ENCODE assay signal across 22 cellular contexts in the genomic region with DNA sequence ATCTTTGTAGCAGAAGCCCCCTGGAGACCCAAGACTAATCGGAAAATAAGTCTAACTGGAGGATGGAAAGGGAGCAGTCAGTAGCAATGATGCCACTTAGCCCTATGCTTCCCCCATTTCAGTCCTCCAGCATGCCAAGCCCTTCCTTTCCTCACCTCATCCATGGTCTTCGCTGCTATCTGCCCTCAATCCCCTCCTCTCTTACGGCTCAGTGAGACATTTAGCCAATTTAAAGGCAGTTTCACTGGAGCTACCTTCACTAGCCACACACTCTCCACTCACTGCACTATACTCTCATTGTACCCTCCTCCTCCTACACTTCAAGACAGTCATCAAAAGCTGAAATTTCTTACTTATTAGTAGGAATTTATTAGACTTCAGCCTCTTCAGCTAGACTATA.
"Had no signal": no experiment of that assay in that cellular context is flagged by ENCODE, and none has a peak within 500 bp of the region (broad histone marks: within the 10 kb centered on the region; RNA-seq: fewer than 3 reads in every experiment).

No MANE protein-coding gene starts in this region.

- H3K27me3 ChIP-seq: adrenal gland, breast epithelium had no signal

- H3K36me3 Mint-ChIP-seq: activated naive CD8-positive, alpha-beta T cell treated with anti-CD3 and anti-CD28 coated beads, Interleukin-2, amount 10 ng/mL, durations not matched to agents 7 days and 5 days; T-cell had no signal

- FAIRE-seq: RCC 7860, TTC549 had no signal

- ATAC-seq: activated T-cell treated with anti-CD3 and anti-CD28 coated beads, Interleukin-2, amount 50 U/mL, for 72 hours; T-cell had no signal

- H3K9me3 Mint-ChIP-seq: activated CD4-positive, alpha-beta T cell treated with anti-CD3 and anti-CD28 coated beads, Interleukin-2, amount 10 ng/mL, durations not matched to agents 7 days and 5 days; activated naive CD8-positive, alpha-beta T cell treated with anti-CD3 and anti-CD28 coated beads, Interleukin-2, amount 10 ng/mL, durations not matched to agents 7 days and 5 days; activated T-cell treated with anti-CD3 and anti-CD28 coated beads, Interleukin-2, amount 50 U/mL, for 72 hours; activated T-helper 2 cell treated with anti-CD3 and anti-CD28 coated beads, Interferon-gamma antibody, Interleukin-2, Interleukin-4, amounts not matched to agents 10 μg/mL and 5 μg/mL and 100 μg/mL, durations not matched to agents 14 hours and 24 hours and 36 hours had no signal

- DNase-seq: activated CD4-positive, alpha-beta memory T cell treated with anti-CD3 and anti-CD28 coated beads, Interleukin-2, amount 10 ng/mL, durations not matched to agents 7 days and 5 days; activated CD4-positive, alpha-beta T cell treated with anti-CD3 and anti-CD28 coated beads, Interleukin-2, amount 10 ng/mL, durations not matched to agents 7 days and 5 days; activated CD4-positive, CD25-positive, alpha-beta regulatory T cell; activated naive CD4-positive, alpha-beta T cell treated with anti-CD3 and anti-CD28 coated beads, Interleukin-2, amount 50 U/mL, for 16 hours; activated naive CD8-positive, alpha-beta T cell treated with anti-CD3 and anti-CD28 coated beads, Interleukin-2, amount 10 ng/mL, durations not matched to agents 7 days and 5 days; activated T-cell treated with anti-CD3 and anti-CD28 coated beads, Interleukin-2, amount 50 U/mL, for 72 hours; adrenal gland; aorta; Kasumi-1; NCI-H146; NCI-H187 treated with DMSO at 0.1 percent for 48 hours; NCI-H2081 treated with DMSO at 0.1 percent for 48 hours; NCI-H446; NCI-H524; T-cell; T-helper 2 cell; T1000 had no signal

- H3K27ac Mint-ChIP-seq: activated CD4-positive, alpha-beta memory T cell treated with anti-CD3 and anti-CD28 coated beads, Interleukin-2, amount 10 ng/mL, durations not matched to agents 7 days and 5 days; activated CD4-positive, alpha-beta T cell treated with anti-CD3 and anti-CD28 coated beads, Interleukin-2, amount 10 ng/mL, durations not matched to agents 7 days and 5 days; activated naive CD8-positive, alpha-beta T cell treated with anti-CD3 and anti-CD28 coated beads, Interleukin-2, amount 10 ng/mL, durations not matched to agents 7 days and 5 days; activated T-cell treated with anti-CD3 and anti-CD28 coated beads, Interleukin-2, amount 50 U/mL, for 72 hours; activated T-helper 2 cell treated with anti-CD3 and anti-CD28 coated beads, Interferon-gamma antibody, Interleukin-2, Interleukin-4, amounts not matched to agents 10 μg/mL and 5 μg/mL and 100 μg/mL, durations not matched to agents 14 hours and 24 hours and 36 hours; T-cell had no signal

- H3K4me1 Mint-ChIP-seq: activated CD4-positive, alpha-beta memory T cell treated with anti-CD3 and anti-CD28 coated beads, Interleukin-2, amount 10 ng/mL, durations not matched to agents 7 days and 5 days; activated CD4-positive, alpha-beta T cell treated with anti-CD3 and anti-CD28 coated beads, Interleukin-2, amount 10 ng/mL, durations not matched to agents 7 days and 5 days; activated naive CD8-positive, alpha-beta T cell treated with anti-CD3 and anti-CD28 coated beads, Interleukin-2, amount 10 ng/mL, durations not matched to agents 7 days and 5 days; T-cell had no signal

- H3K4me3 Mint-ChIP-seq: activated CD4-positive, alpha-beta memory T cell treated with anti-CD3 and anti-CD28 coated beads, Interleukin-2, amount 10 ng/mL, durations not matched to agents 7 days and 5 days; activated CD4-positive, alpha-beta T cell treated with anti-CD3 and anti-CD28 coated beads, Interleukin-2, amount 10 ng/mL, durations not matched to agents 7 days and 5 days; activated naive CD8-positive, alpha-beta T cell treated with anti-CD3 and anti-CD28 coated beads, Interleukin-2, amount 10 ng/mL, durations not matched to agents 7 days and 5 days; activated T-cell treated with anti-CD3 and anti-CD28 coated beads, Interleukin-2, amount 50 U/mL, for 72 hours; T-cell had no signal

- H3K4me1 ChIP-seq: breast epithelium had no signal

- H3K4me3 ChIP-seq: adrenal gland, breast epithelium, SK-N-MC had no signal

- H3K36me3 ChIP-seq: adrenal gland, breast epithelium had no signal

- H3K27ac ChIP-seq: adrenal gland, breast epithelium, SK-N-MC had no signal

- H3K9me3 ChIP-seq: adrenal gland, breast epithelium had no signal

- H3K27me3 Mint-ChIP-seq: activated CD4-positive, alpha-beta memory T cell treated with anti-CD3 and anti-CD28 coated beads, Interleukin-2, amount 10 ng/mL, durations not matched to agents 7 days and 5 days; activated CD4-positive, alpha-beta T cell treated with anti-CD3 and anti-CD28 coated beads, Interleukin-2, amount 10 ng/mL, durations not matched to agents 7 days and 5 days; activated naive CD8-positive, alpha-beta T cell treated with anti-CD3 and anti-CD28 coated beads, Interleukin-2, amount 10 ng/mL, durations not matched to agents 7 days and 5 days; T-cell had no signal
